35 cellular contexts compared by ENCODE assay signal in genomic region chr3:55526332-55527030, GRCh38. TPM values are rescaled to one million over a fixed set of nuclear protein-coding genes. Genes with fewer than 3 reads are reported as not detected.
A peak's percentile ranks its signal among the peaks of the same experiment; 100 is the strongest.
DNase-seq lines count a peak whose midpoint lies in the region; ATAC-seq, FAIRE-seq and TF ChIP-seq lines count a peak whose summit lies in the region.
"Had no signal": no experiment of that assay in that cellular context is flagged by ENCODE, and none has a peak within 500 bp of the region (broad histone marks: within the 10 kb centered on the region; RNA-seq: fewer than 3 reads in every experiment).

No MANE protein-coding gene starts in this region.

- WGBS in HepG2 (ENCODE audit: low lambda C conversion rate), result no CpG with 5 or more reads among the region's 10 CpGs

- H3K9me3 Mint-ChIP-seq in CD8-positive, alpha-beta T cell, result no peaks in the 10 kb centered on the region
- H3K9me3 Mint-ChIP-seq: activated CD4-positive, alpha-beta memory T cell treated with anti-CD3 and anti-CD28 coated beads for 36 hours; activated naive CD8-positive, alpha-beta T cell treated with anti-CD3 and anti-CD28 coated beads, Interleukin-2, amount 50 U/mL, for 24 hours; dendritic cell treated with granulocyte-macrophage colony-stimulating factor and Interleukin-4, amounts not matched to agents 40 ng/mL and 50 ng/mL, for 4 days had no signal

- no peaks in the 10 kb centered on the region for H3K9me3 ChIP-seq in HepG2 (ENCODE audit: low read length)
- no peaks in the 10 kb centered on the region for H3K9me3 ChIP-seq in CD8-positive, alpha-beta T cell (ENCODE audit: low read length)
- H3K9me3 ChIP-seq: left ventricle myocardium inferior, MG63, psoas muscle had no signal

- TF ChIP-seq RAD21 in HepG2 (CRISPR knock-in tag; IDR thresholded peaks at IDR 0.05), result no peak

- no peaks in the 10 kb centered on the region for H3K36me3 ChIP-seq in HepG2 (replicated peaks in 1 of 2; ENCODE audit: control insufficient read depth in 1 of 2, insufficient read depth in 2 of 2, low read length in 2 of 2)
- no peaks in the 10 kb centered on the region for H3K36me3 ChIP-seq in CD8-positive, alpha-beta T cell (ENCODE audit: insufficient read depth, low read length)
- H3K36me3 ChIP-seq: left ventricle myocardium inferior, MG63 had no signal

- no peak overlapping the region for H3K4me3 ChIP-seq in HepG2 (replicated peaks in 1 of 3; ENCODE audit: insufficient read depth in 1 of 3, low read depth in 2 of 3, low read length in 3 of 3)
- H3K4me3 ChIP-seq in CD8-positive, alpha-beta T cell (ENCODE audit: low read depth, low read length), result no peak overlapping the region
- H3K4me3 ChIP-seq: left ventricle myocardium inferior, MG63, PC-9, psoas muscle had no signal

- TF ChIP-seq POLR2A in HepG2 (IDR thresholded peaks at IDR 0.05; ENCODE audit: insufficient read depth in 1 of 2, low read depth in 2 of 2, low read length in 2 of 2), result no peak

- no peak overlapping the region for H2AFZ ChIP-seq in HepG2 (ENCODE audit: low read length)
- H2AFZ ChIP-seq: PC-9 had no signal

- no peak for TF ChIP-seq CTCF in HepG2 (CRISPR knock-in tag; IDR thresholded peaks at IDR 0.05)
- no peak for TF ChIP-seq CTCF in CD8-positive, alpha-beta T cell (IDR thresholded peaks at IDR 0.05)

- no peak overlapping the region for H3K27ac Mint-ChIP-seq in CD8-positive, alpha-beta T cell
- H3K27ac Mint-ChIP-seq: activated CD4-positive, alpha-beta memory T cell treated with anti-CD3 and anti-CD28 coated beads for 36 hours; activated naive CD8-positive, alpha-beta T cell treated with anti-CD3 and anti-CD28 coated beads, Interleukin-2, amount 50 U/mL, for 24 hours; activated T-cell treated with anti-CD3 and anti-CD28 coated beads, Interleukin-2, amount 50 U/mL, for 72 hours; dendritic cell treated with granulocyte-macrophage colony-stimulating factor and Interleukin-4, amounts not matched to agents 40 ng/mL and 50 ng/mL, for 4 days; natural killer cell; T-helper 17 cell had no signal

- H3K27me3 ChIP-seq in HepG2 (ENCODE audit: control insufficient read depth in 1 of 2, insufficient read depth in 2 of 2, low read length in 2 of 2), result no peaks in the 10 kb centered on the region; a peak in 1 of 5 replicates
- no peaks in the 10 kb centered on the region for H3K27me3 ChIP-seq in CD8-positive, alpha-beta T cell (ENCODE audit: insufficient read depth, low read length)
- H3K27me3 ChIP-seq: MG63 had no signal

- peak; percentile 93 for ATAC-seq in HepG2
- no peak for ATAC-seq in CD8-positive, alpha-beta T cell
- ATAC-seq: activated naive CD8-positive, alpha-beta T cell treated with anti-CD3 and anti-CD28 coated beads, Interleukin-2, amount 50 U/mL, for 24 hours; activated T-cell treated with anti-CD3 and anti-CD28 coated beads, Interleukin-2, amount 50 U/mL, for 72 hours; natural killer cell; psoas muscle; Right ventricle myocardium inferior; T-helper 17 cell had no signal

- no peak overlapping the region for H3K9ac ChIP-seq in HepG2 (ENCODE audit: insufficient read depth, low read depth, low read length)

- POLR2A ChIA-PET in HepG2 (lab: Yijun Ruan, JAX), result no interaction called here
- POLR2A ChIA-PET in CD8-positive, alpha-beta T cell (lab: Charles Lee), result no interaction called here

- no peaks in the 10 kb centered on the region for H3K79me2 ChIP-seq in HepG2 (ENCODE audit: insufficient read depth, low read length)

- no peaks in the 10 kb centered on the region for H3K27me3 Mint-ChIP-seq in CD8-positive, alpha-beta T cell (ENCODE audit: low read depth)
- H3K27me3 Mint-ChIP-seq: activated naive CD8-positive, alpha-beta T cell treated with anti-CD3 and anti-CD28 coated beads, Interleukin-2, amount 50 U/mL, for 24 hours; T-helper 17 cell had no signal

- H4K20me1 ChIP-seq in HepG2 (ENCODE audit: insufficient read depth, low read length), result no peaks in the 10 kb centered on the region

- in situ Hi-C loops in HepG2 (cut with HindIII; ENCODE audit: extremely low pct_ligation_motif_present, low pct_unique_long_range_greater_than_20kb), result no loop called here

- peaks cover 5% of the 10 kb centered on the region for H3K4me1 Mint-ChIP-seq in CD8-positive, alpha-beta T cell (ENCODE audit: low read depth)
- H3K4me1 Mint-ChIP-seq: activated naive CD8-positive, alpha-beta T cell treated with anti-CD3 and anti-CD28 coated beads, Interleukin-2, amount 50 U/mL, for 24 hours; natural killer cell; T-helper 17 cell had no signal

- DNase-seq in NCI-H748 (lab: John Stamatoyannopoulos, UW; ENCODE audit: unreplicated experiment) (peak; percentile 50), NCI-H748 treated with DMSO at 0.1 percent for 48 hours (lab: John Stamatoyannopoulos, UW) (no peak), NCI-H69 (lab: John Stamatoyannopoulos, UW) (peak; percentile 63), HepG2 (ENCODE audit: low spot score) (peak; percentile 33), kidney tubule cell (ENCODE audit: low spot score) (no peak), T1000 (lab: John Stamatoyannopoulos, UW) (no peak)
- no peak for DNase-seq in CD8-positive, alpha-beta T cell
- DNase-seq in central memory CD4-positive, alpha-beta T cell, result no peak
- DNase-seq: activated CD4-positive, alpha-beta memory T cell treated with anti-CD3 and anti-CD28 coated beads for 36 hours; activated CD4-positive, CD25-positive, alpha-beta regulatory T cell treated with anti-CD3 and anti-CD28 coated beads, Interleukin-2, amount 50 U/mL, for 72 hours; activated naive CD4-positive, alpha-beta T cell; activated naive CD8-positive, alpha-beta T cell treated with anti-CD3 and anti-CD28 coated beads, Interleukin-2, amount 50 U/mL, for 24 hours; activated T-cell treated with anti-CD3 and anti-CD28 coated beads, Interleukin-2, amount 50 U/mL, for 72 hours; erythroblast; KBM-7; left ventricle myocardium inferior; MG63; midbrain; natural killer cell; NCI-H1105 treated with DMSO at 0.1 percent for 48 hours; NCI-H2081 treated with DMSO at 0.1 percent for 48 hours; NCI-H446; nucleus accumbens; psoas muscle; stimulated activated CD4-positive, alpha-beta T cell treated with anti-CD3 and anti-CD28 coated beads, Interleukin-15, amount 100 ng/mL, for 24 hours; stimulated activated CD4-positive, alpha-beta T cell treated with anti-CD3 and anti-CD28 coated beads, Interleukin-4, amount 100 ng/mL, for 4 hours; T-helper 17 cell; trophoblast cell had no signal

- peaks cover 14% of the 10 kb centered on the region for H3K4me1 ChIP-seq in HepG2 (ENCODE audit: insufficient read depth, low read length)
- H3K4me1 ChIP-seq in CD8-positive, alpha-beta T cell (ENCODE audit: insufficient read depth, low read length), result no peaks in the 10 kb centered on the region
- H3K4me1 ChIP-seq: left ventricle myocardium inferior, psoas muscle had no signal

- peak; percentile 70 for FAIRE-seq in HepG2 (lab: Jason Lieb, UNC)
- FAIRE-seq: A204.1, GM18507, GM19239, H1 had no signal

- no peak overlapping the region for H3K27ac ChIP-seq in HepG2 (ENCODE audit: extremely low read length, insufficient read depth, low read length)
- H3K27ac ChIP-seq in CD8-positive, alpha-beta T cell (ENCODE audit: low read depth, low read length), result no peak overlapping the region
- H3K27ac ChIP-seq: left ventricle myocardium inferior, PC-9, psoas muscle had no signal

- BruUV-seq in HepG2 (replicated peaks; lab: Mats Ljungman, UMichigan), result no TSS peak

- TF ChIP-seq EP300 in HepG2 (IDR thresholded peaks at IDR 0.05; ENCODE audit: low read depth in 2 of 2, low read length in 2 of 2) (0 out of 4 replicates have a peak, but pooled peaks of 1 of the 2 experiments have one; percentile 15), HepG2 (CRISPR knock-in tag; IDR thresholded peaks at IDR 0.05; ENCODE audit: borderline replicate concordance) (no peak)

- H3K36me3 Mint-ChIP-seq in CD8-positive, alpha-beta T cell, result no peaks in the 10 kb centered on the region
- H3K36me3 Mint-ChIP-seq: activated CD4-positive, alpha-beta memory T cell treated with anti-CD3 and anti-CD28 coated beads for 36 hours; natural killer cell had no signal

- H3K4me2 ChIP-seq in HepG2 (ENCODE audit: low read depth, low read length), result no peak overlapping the region
- H3K4me2 ChIP-seq: PC-9 had no signal

- CTCF ChIA-PET in HepG2 (lab: Yijun Ruan, JAX; ENCODE audit: low intra/inter-chr PET ratio, low total read pairs), result no interaction called here
- CTCF ChIA-PET in CD8-positive, alpha-beta T cell (lab: Charles Lee), result no interaction called here

- no peak overlapping the region for H3K4me3 Mint-ChIP-seq in CD8-positive, alpha-beta T cell
- H3K4me3 Mint-ChIP-seq: activated CD4-positive, alpha-beta memory T cell treated with anti-CD3 and anti-CD28 coated beads for 36 hours; activated naive CD8-positive, alpha-beta T cell treated with anti-CD3 and anti-CD28 coated beads, Interleukin-2, amount 50 U/mL, for 24 hours; activated T-cell treated with anti-CD3 and anti-CD28 coated beads, Interleukin-2, amount 50 U/mL, for 72 hours; dendritic cell treated with granulocyte-macrophage colony-stimulating factor and Interleukin-4, amounts not matched to agents 40 ng/mL and 50 ng/mL, for 4 days; natural killer cell; T-helper 17 cell had no signal

- intact Hi-C loops in HepG2 (cut with micrococcal nuclease; ENCODE audit: unreplicated experiment), result no loop called here
- intact Hi-C loops in CD8-positive, alpha-beta T cell (cut with DNase I, micrococcal nuclease), result no loop called here

RNA-seq across cellular contexts. Expression of gene WNT5A, which starts 39.4 kb away (rescaled TPM):
- total RNA-seq in HepG2 (2016; rRNA removed; fragmentation: Illumina TruSeq; extraction: Trizol), result not detected in 2 replicates
- not detected in 2 replicates for total RNA-seq in HepG2 (2016; cell fraction: cytosol; rRNA removed; fragmentation: Illumina TruSeq; extraction: Trizol; ENCODE audit: low read depth)
- total RNA-seq in HepG2 (2016; cell fraction: insoluble cytoplasmic fraction; rRNA removed; fragmentation: Illumina TruSeq; extraction: Trizol), result not detected in 2 replicates
- total RNA-seq in HepG2 (2016; cell fraction: membrane; rRNA removed; fragmentation: Illumina TruSeq; extraction: Trizol), result not detected in 2 replicates
- not detected in 2 replicates for total RNA-seq in HepG2 (2016; cell fraction: nucleus; rRNA removed; fragmentation: Illumina TruSeq; extraction: Trizol)
- not detected in 2 replicates for polyA plus RNA-seq in HepG2 (2011; rRNA removed)
- not detected in 2 replicates for polyA plus RNA-seq in HepG2 (2011; cell fraction: cytosol; rRNA removed)
- not detected in 2 replicates for polyA plus RNA-seq in HepG2 (2011; cell fraction: nucleus; rRNA removed)
- polyA plus RNA-seq in HepG2 (2012), result not detected in 2 replicates
- polyA plus RNA-seq in HepG2 (2016; cell fraction: cytosol; fragmentation: Illumina TruSeq; extraction: Trizol; ENCODE audit: low read depth), result not detected in 2 replicates
- not detected in 2 replicates for polyA plus RNA-seq in HepG2 (2016; cell fraction: insoluble cytoplasmic fraction; fragmentation: Illumina TruSeq; extraction: Trizol; ENCODE audit: low read depth)
- polyA plus RNA-seq in HepG2 (2016; cell fraction: membrane; fragmentation: Illumina TruSeq; extraction: Trizol; ENCODE audit: low read depth), result not detected in 2 replicates
- not detected in 2 replicates for polyA plus RNA-seq in HepG2 (2016; cell fraction: nucleus; fragmentation: Illumina TruSeq; extraction: Trizol; ENCODE audit: insufficient read depth, low read depth)
- polyA minus RNA-seq in HepG2 (2011; rRNA and poly(A)+ RNA removed; ENCODE audit: low replicate concordance), result 39.6 TPM in 1 of 2 replicates, not detected in the other
- not detected in 2 replicates for polyA minus RNA-seq in HepG2 (2011; cell fraction: cytosol; rRNA and poly(A)+ RNA removed)
- not detected in 2 replicates for polyA minus RNA-seq in HepG2 (2011; cell fraction: nucleus; rRNA and poly(A)+ RNA removed)
- under 1 TPM in 1 of 2 experiments, not detected in 1; 0.36 TPM for total RNA-seq in CD8-positive, alpha-beta T cell
- total RNA-seq: activated CD4-positive, alpha-beta memory T cell treated with anti-CD3 and anti-CD28 coated beads for 36 hours; natural killer cell; T-helper 17 cell had no signal

Comparison
In these comparisons a context has a peak if more than half of its experiments do, and no peak if none do; other contexts are left out.
1. DNase-seq: peak in NCI-H748 (single experiment), NCI-H69 (single experiment) and HepG2 (single experiment); none in NCI-H748 treated with DMSO at 0.1 percent for 48 hours (single experiment), kidney tubule cell (single experiment), T1000 (single experiment), CD8-positive, alpha-beta T cell (0 of 7) and central memory CD4-positive, alpha-beta T cell (single experiment).